ENCODE assay signal across 16 cellular contexts in genomic region chr2:67656875-67657274, GRCh38.
DNase-seq lines count a peak whose midpoint lies in the region; ATAC-seq, FAIRE-seq and TF ChIP-seq lines count a peak whose summit lies in the region.
"Had no signal": no experiment of that assay in that cellular context is flagged by ENCODE, and none has a peak within 500 bp of the region (broad histone marks: within the 10 kb centered on the region; RNA-seq: fewer than 3 reads in every experiment).

No MANE protein-coding gene starts in this region.

- H2AFZ ChIP-seq in GM23248 (no peak overlapping the region), fibroblast of lung (ENCODE audit: low read length) (no peak overlapping the region), mesenchymal stem cell (ENCODE audit: low read depth, low read length) (no peak overlapping the region)

- H3K14ac ChIP-seq in mesenchymal stem cell (ENCODE audit: low read length in 2 of 2) = no peak overlapping the region

- TF ChIP-seq CTCF in ascending aorta (IDR thresholded peaks at IDR 0.05) (no peak), fibroblast of lung (conservative IDR thresholded peaks at IDR 0.05 in 1 of 2, IDR thresholded peaks at IDR 0.05 in 1 of 2; ENCODE audit: low read depth in 1 of 2, low read length in 2 of 2) (no peak)

- H3K79me2 ChIP-seq in GM23248 (ENCODE audit: insufficient read depth) = no peaks in the 10 kb centered on the region
- H3K79me2 ChIP-seq in fibroblast of lung (ENCODE audit: control insufficient read depth, insufficient read depth, low read length) = no peaks in the 10 kb centered on the region

- no peak for FAIRE-seq in urothelium cell line (lab: Jason Lieb, UNC)
- FAIRE-seq: H1 had no signal

- H3F3A ChIP-seq in GM23248 (ENCODE audit: insufficient read depth) = no peaks in the 10 kb centered on the region

- 49 to 54% methylated on average over 4 of the region's 4 CpGs for WGBS in GM23248 (ENCODE audit: low coverage in 1 of 2, low lambda C conversion rate in 2 of 2, missing lambda C conversion rate in 2 of 2), 2 experiments
- 66% methylated on average over 4 of the region's 4 CpGs for WGBS in mesenchymal stem cell

- no peak overlapping the region for H3K9ac ChIP-seq in GM23248
- no peak overlapping the region for H3K9ac ChIP-seq in fibroblast of lung (ENCODE audit: insufficient read depth, low read length)
- H3K9ac ChIP-seq in mesenchymal stem cell (ENCODE audit: low read length) = no peak overlapping the region
- H3K9ac ChIP-seq: BLaER1 treated with 17β-estradiol and CSF1 and Interleukin-3, amounts not matched to agents 10 nM and 100 nM had no signal

- H3K23ac ChIP-seq in mesenchymal stem cell (ENCODE audit: low read length in 2 of 2) = no peak overlapping the region

- DNase-seq in GM23248 (peak; percentile 31), ascending aorta (ENCODE audit: low spot score in 2 of 2) (no peak), fibroblast of lung (ENCODE audit: low read depth in 2 of 2) (peak; percentile 41 to 80), mesenchymal stem cell (peak; percentile 16), urothelium cell line (ENCODE audit: low spot score) (no peak)
- DNase-seq in activated CD8-positive, alpha-beta memory T cell treated with anti-CD3 and anti-CD28 coated beads, Interleukin-2, amount 50 U/mL, for 48 hours = no peak
- DNase-seq: 8988T; CD4-positive, CD25-positive, alpha-beta regulatory T cell; DMS53; GF-D8; HFFc6 had no signal

- no peak overlapping the region for H4K91ac ChIP-seq in mesenchymal stem cell (ENCODE audit: low read length)

- no peak overlapping the region for H3K4me2 ChIP-seq in GM23248 (ENCODE audit: unreplicated experiment)
- no peak overlapping the region for H3K4me2 ChIP-seq in fibroblast of lung (ENCODE audit: extremely low read depth, insufficient read depth, low read length)
- H3K4me2 ChIP-seq in mesenchymal stem cell (ENCODE audit: low read length, poor library complexity, severe bottlenecking) = no peak overlapping the region
- H3K4me2 ChIP-seq: BLaER1 treated with 17β-estradiol and CSF1 and Interleukin-3, amounts not matched to agents 10 nM and 100 nM had no signal

- in situ Hi-C loops in GM23248 (cut with MboI) = loop anchor here (10.0 kb wide), 1 partner anchor 412 kb away; no protein-coding TSS in a partner anchor

- H3K79me1 ChIP-seq in mesenchymal stem cell (replicated peaks; ENCODE audit: low read length, poor library complexity, severe bottlenecking) = no peaks in the 10 kb centered on the region

- H2BK120ac ChIP-seq in mesenchymal stem cell (ENCODE audit: low read depth, low read length) = no peak overlapping the region

- ATAC-seq in GM19324 (IDR thresholded peaks at IDR 0.05; ENCODE audit: low FRiP score, unreplicated experiment) (no peak), HG02973 (IDR thresholded peaks at IDR 0.05; ENCODE audit: unreplicated experiment) (no peak)

- no peak overlapping the region for H2BK5ac ChIP-seq in mesenchymal stem cell (ENCODE audit: low read depth, low read length, poor library complexity, severe bottlenecking)

- H4K20me1 ChIP-seq in GM23248 (ENCODE audit: insufficient read depth) = no peaks in the 10 kb centered on the region
- H4K20me1 ChIP-seq in fibroblast of lung (ENCODE audit: control insufficient read depth, extremely low read depth, insufficient read depth, low read length) = no peaks in the 10 kb centered on the region
- H4K20me1 ChIP-seq: BLaER1 treated with 17β-estradiol and CSF1 and Interleukin-3, amounts not matched to agents 10 nM and 100 nM had no signal

- H3K27me3 ChIP-seq in GM23248 (replicated peaks; ENCODE audit: insufficient read depth) = no peaks in the 10 kb centered on the region
- H3K27me3 ChIP-seq in ascending aorta = no peaks in the 10 kb centered on the region
- H3K27me3 ChIP-seq in fibroblast of lung (ENCODE audit: control insufficient read depth, insufficient read depth, low read length) = no peaks in the 10 kb centered on the region
- no peaks in the 10 kb centered on the region for H3K27me3 ChIP-seq in mesenchymal stem cell (ENCODE audit: control insufficient read depth in 1 of 2, insufficient read depth in 1 of 2, low read length in 2 of 2)
- H3K27me3 ChIP-seq: BLaER1 treated with 17β-estradiol and CSF1 and Interleukin-3, amounts not matched to agents 10 nM and 100 nM had no signal

- no peak overlapping the region for H3K4ac ChIP-seq in mesenchymal stem cell (ENCODE audit: low read depth in 1 of 2, low read length in 2 of 2)

- intact Hi-C loops in ascending aorta (cut with DNase I) = loop anchor here (5.0 kb wide), 1 partner anchor 335 kb away; no protein-coding TSS in a partner anchor

- H4K8ac ChIP-seq in mesenchymal stem cell (ENCODE audit: low read length) = no peak overlapping the region

- H2BK12ac ChIP-seq in mesenchymal stem cell (ENCODE audit: low read length in 2 of 2) = no peak overlapping the region

- no peak overlapping the region for H3K18ac ChIP-seq in mesenchymal stem cell (ENCODE audit: low read depth in 1 of 2, low read length in 2 of 2)

- H2BK15ac ChIP-seq in mesenchymal stem cell (ENCODE audit: low read depth, poor library complexity, severe bottlenecking) = no peak overlapping the region

- H2AK5ac ChIP-seq in mesenchymal stem cell (ENCODE audit: low read length, severe bottlenecking) = no peak overlapping the region

- H3K4me1 ChIP-seq in GM23248 (ENCODE audit: insufficient read depth) (peaks cover 11% of the 10 kb centered on the region), ascending aorta (peaks cover 0 to 13% of the 10 kb centered on the region in 2 donors), fibroblast of lung (ENCODE audit: control insufficient read depth, extremely low read depth, insufficient read depth, low read length) (no peaks in the 10 kb centered on the region), mesenchymal stem cell (ENCODE audit: control insufficient read depth, insufficient read depth, low read depth, low read length) (no peaks in the 10 kb centered on the region)
- H3K4me1 ChIP-seq: BLaER1 treated with 17β-estradiol and CSF1 and Interleukin-3, amounts not matched to agents 10 nM and 100 nM; HAP-1 had no signal

- no peaks in the 10 kb centered on the region for H3K36me3 ChIP-seq in GM23248 (ENCODE audit: low read depth)
- H3K36me3 ChIP-seq in ascending aorta = no peaks in the 10 kb centered on the region
- H3K36me3 ChIP-seq in fibroblast of lung (ENCODE audit: control insufficient read depth, insufficient read depth, low read length) = no peaks in the 10 kb centered on the region
- H3K36me3 ChIP-seq in mesenchymal stem cell (ENCODE audit: control insufficient read depth in 1 of 2, insufficient read depth in 2 of 2, low read depth in 1 of 2, low read length in 2 of 2) = no peaks in the 10 kb centered on the region
- H3K36me3 ChIP-seq: BLaER1 treated with 17β-estradiol and CSF1 and Interleukin-3, amounts not matched to agents 10 nM and 100 nM; HAP-1 had no signal

- no peaks in the 10 kb centered on the region for H3K9me3 ChIP-seq in GM23248 (ENCODE audit: low read depth)
- H3K9me3 ChIP-seq in ascending aorta = no peaks in the 10 kb centered on the region
- H3K9me3 ChIP-seq in fibroblast of lung (ENCODE audit: control insufficient read depth, insufficient read depth, low read depth, low read length) = no peaks in the 10 kb centered on the region
- H3K9me3 ChIP-seq in mesenchymal stem cell (ENCODE audit: control insufficient read depth, low read length) = peaks cover 26% of the 10 kb centered on the region
- H3K9me3 ChIP-seq: BLaER1 treated with 17β-estradiol and CSF1 and Interleukin-3, amounts not matched to agents 10 nM and 100 nM; HAP-1 had no signal

- H3K27ac ChIP-seq in GM23248 = no peak overlapping the region
- peak overlapping the region; percentile 33 to 50 for H3K27ac ChIP-seq in ascending aorta
- no peak overlapping the region for H3K27ac ChIP-seq in fibroblast of lung (ENCODE audit: insufficient read depth, low read length)
- no peak overlapping the region for H3K27ac ChIP-seq in mesenchymal stem cell (ENCODE audit: low read length, poor library complexity, severe bottlenecking)
- H3K27ac ChIP-seq: BLaER1 treated with 17β-estradiol and CSF1 and Interleukin-3, amounts not matched to agents 10 nM and 100 nM had no signal

- no peaks in the 10 kb centered on the region for H3K9me2 ChIP-seq in GM23248 (ENCODE audit: insufficient read depth)

- H3K4me3 ChIP-seq in GM23248 = no peak overlapping the region
- no peak overlapping the region for H3K4me3 ChIP-seq in ascending aorta
- no peak overlapping the region for H3K4me3 ChIP-seq in fibroblast of lung (replicated peaks in 1 of 4; ENCODE audit: control extremely low read depth in 1 of 4, insufficient read depth in 1 of 4, low read depth in 3 of 4, low read length in 4 of 4)
- H3K4me3 ChIP-seq in mesenchymal stem cell (ENCODE audit: insufficient read depth in 1 of 2, low read depth in 1 of 2, low read length in 2 of 2) = no peak overlapping the region
- H3K4me3 ChIP-seq: BLaER1 treated with 17β-estradiol and CSF1 and Interleukin-3, amounts not matched to agents 10 nM and 100 nM; HAP-1 had no signal

Comparison
In these comparisons a context has a peak if more than half of its experiments do, and no peak if none do; other contexts are left out.
1. DNase-seq: peak in GM23248 (single experiment), fibroblast of lung (2 of 2) and mesenchymal stem cell (single experiment); none in ascending aorta (0 of 2), urothelium cell line (single experiment) and activated CD8-positive, alpha-beta memory T cell treated with anti-CD3 and anti-CD28 coated beads, Interleukin-2, amount 50 U/mL, for 48 hours (single experiment).
2. H3K27ac ChIP-seq: peak in ascending aorta (2 of 2); none in GM23248 (single experiment), fibroblast of lung (single experiment) and mesenchymal stem cell (single experiment).